Comparison of ENCODE assay signal across 24 cellular contexts in genomic region chr3:30471076-30471475, GRCh38.
DNase-seq lines count a peak whose midpoint lies in the region; ATAC-seq, FAIRE-seq and TF ChIP-seq lines count a peak whose summit lies in the region.
"Had no signal": no experiment of that assay in that cellular context is flagged by ENCODE, and none has a peak within 500 bp of the region (broad histone marks: within the 10 kb centered on the region; RNA-seq: fewer than 3 reads in every experiment).

No MANE protein-coding gene starts in this region.

- peak overlapping the region; percentile 47 for H2AFZ ChIP-seq in IMR-90 (replicated peaks; ENCODE audit: low read length, poor library complexity)
- H2AFZ ChIP-seq: GM23338 had no signal

- H3K9me1 ChIP-seq in IMR-90 (ENCODE audit: insufficient read depth, low read length): 0 out of 2 replicates have a peak, but pooled peaks cover 3% of the 10 kb centered on the region

- intact Hi-C loops in IMR-90 (cut with micrococcal nuclease): no loop called here

- peak overlapping the region; percentile 70; the same call in 1 of the 2 replicates for H2AK5ac ChIP-seq in IMR-90 (ENCODE audit: low read depth, low read length)

- no peak overlapping the region; a peak in 1 of 4 replicates for H4K8ac ChIP-seq in IMR-90 (ENCODE audit: low read depth in 2 of 2, low read length in 2 of 2)

- H3K4me1 ChIP-seq in A549: peaks cover 11% of the 10 kb centered on the region
- peaks cover 2% of the 10 kb centered on the region for H3K4me1 ChIP-seq in IMR-90 (ENCODE audit: control insufficient read depth, insufficient read depth, low read length)

- H2BK20ac ChIP-seq in IMR-90 (ENCODE audit: low read depth, low read length): 0 out of 2 replicates have a peak overlapping the region, but pooled peaks have one; percentile 20

- peak overlapping the region; percentile 66 for H2BK120ac ChIP-seq in IMR-90 (ENCODE audit: low read depth, low read length)

- H3K27ac ChIP-seq in A549: peak overlapping the region in 1 of 2 experiments; percentile 50; a peak in 4 of 6 replicates
- no peak overlapping the region for H3K27ac ChIP-seq in IMR-90 (ENCODE audit: insufficient read depth, low read length)
- H3K27ac ChIP-seq: C4-2B, dorsolateral prefrontal cortex, epithelial cell of prostate, left lung had no signal

- H2BK5ac ChIP-seq in IMR-90 (ENCODE audit: low read depth, low read length, poor library complexity, severe bottlenecking): no peak overlapping the region

- H2AK9ac ChIP-seq in IMR-90 (replicated peaks; ENCODE audit: low read depth, low read length, poor library complexity): no peak overlapping the region

- peak overlapping the region; percentile 68; the same call in 1 of the 2 replicates for H3K14ac ChIP-seq in IMR-90 (replicated peaks; ENCODE audit: low read depth, low read length)

- DNase-seq in A549 (ENCODE audit: low read depth in 1 of 2, low spot score in 1 of 2) (no peak), IMR-90 (peak; percentile 22), astrocyte of the hippocampus (ENCODE audit: low read depth, low spot score) (peak; percentile 73), iris pigment epithelial cell (ENCODE audit: low read depth) (peak; percentile 50), AG08396 (ENCODE audit: low spot score) (no peak), erythroblast (lab: John Stamatoyannopoulos, UW) (no peak), HuH-7.5 (ENCODE audit: low spot score) (no peak)
- DNase-seq: activated CD4-positive, alpha-beta T cell treated with anti-CD3 and anti-CD28 coated beads for 48 hours; activated naive CD8-positive, alpha-beta T cell treated with anti-CD3 and anti-CD28 coated beads, Interleukin-2, amount 50 U/mL, for 24 hours; caudate nucleus; dorsolateral prefrontal cortex; left lung; MV-4-11; NCI-H187; NCI-H774; SIG-M5; stimulated activated CD4-positive, alpha-beta T cell treated with anti-CD3 and anti-CD28 coated beads, Interleukin-12 subunit alpha, Interleukin-12 subunit beta, amount 100 ng/mL, for 4 hours; T-helper 1 cell had no signal

- H4K5ac ChIP-seq in IMR-90 (ENCODE audit: low read depth, low read length): no peak overlapping the region

- H3K36me3 ChIP-seq in IMR-90 (ENCODE audit: control insufficient read depth, insufficient read depth, low read length): no peaks in the 10 kb centered on the region
- H3K36me3 ChIP-seq: left lung had no signal

- no peak for TF ChIP-seq EP300 in A549 (IDR thresholded peaks at IDR 0.05)

- peak overlapping the region; percentile 81; the same call in 1 of the 2 replicates for H3K23ac ChIP-seq in IMR-90 (ENCODE audit: low read depth, low read length)

- H4K91ac ChIP-seq in IMR-90 (ENCODE audit: insufficient read depth, low read depth, low read length): 0 out of 2 replicates have a peak overlapping the region, but pooled peaks have one; percentile 17

- H3K4me2 ChIP-seq in A549 (no peak overlapping the region), IMR-90 (ENCODE audit: low read depth, low read length) (no peak overlapping the region)
- H3K4me2 ChIP-seq: GM23338 had no signal

- ATAC-seq in A549: no peak
- peak; percentile 25; the same call in 1 of the 2 replicates for ATAC-seq in IMR-90 (ENCODE audit: low read depth)
- no peak for ATAC-seq in GM18517 (IDR thresholded peaks at IDR 0.05; ENCODE audit: unreplicated experiment)
- ATAC-seq: activated naive CD8-positive, alpha-beta T cell treated with anti-CD3 and anti-CD28 coated beads, Interleukin-2, amount 50 U/mL, for 24 hours; GM23338; left lung had no signal

- FAIRE-seq in A549 (lab: Jason Lieb, UNC): peak; percentile 65
- FAIRE-seq: A204.1, D721Med had no signal

- peak overlapping the region; percentile 54; the same call in 1 of the 3 replicates for H2BK15ac ChIP-seq in IMR-90 (ENCODE audit: low read depth, low read length)

- H3K56ac ChIP-seq in IMR-90 (ENCODE audit: extremely low read depth, insufficient read depth, low read length): no peak overlapping the region

- TF ChIP-seq CTCF in A549 (IDR thresholded peaks at IDR 0.05) (no peak), IMR-90 (conservative IDR thresholded peaks at IDR 0.05; ENCODE audit: low read depth, low read length) (no peak)

- CTCF ChIA-PET in A549 (lab: Yijun Ruan, JAX) (no interaction called here), IMR-90 (lab: Yijun Ruan, JAX) (no interaction called here)

- TF ChIP-seq POLR2A in A549 (IDR thresholded peaks at IDR 0.05; ENCODE audit: low read length): no peak
- TF ChIP-seq POLR2A in IMR-90 (IDR thresholded peaks at IDR 0.05; ENCODE audit: low read depth, low read length): no peak
- TF ChIP-seq POLR2A in erythroblast (IDR thresholded peaks at IDR 0.05; ENCODE audit: low read length): no peak

- H3K27me3 ChIP-seq in IMR-90 (ENCODE audit: control insufficient read depth, insufficient read depth, low read length): no peaks in the 10 kb centered on the region
- H3K27me3 ChIP-seq: dorsolateral prefrontal cortex, left lung had no signal

- H3K9ac ChIP-seq in IMR-90 (ENCODE audit: low read depth, low read length): no peak overlapping the region

- WGBS in A549 (ENCODE audit: missing lambda C conversion rate): 66% methylated on average over 2 of the region's 2 CpGs
- no CpG with 5 or more reads among the region's 2 CpGs for WGBS in IMR-90 (ENCODE audit: extremely low coverage in 2 of 2, insufficient read length in 1 of 2), 2 experiments

- H3K18ac ChIP-seq in IMR-90 (ENCODE audit: low read depth, low read length): peak overlapping the region; percentile 9; the same call in 1 of the 2 replicates

- TF ChIP-seq RAD21 in A549 (conservative IDR thresholded peaks at IDR 0.05 in 1 of 2, IDR thresholded peaks at IDR 0.05 in 1 of 2) (no peak), IMR-90 (IDR thresholded peaks at IDR 0.05; ENCODE audit: low read length) (no peak)

- dilution Hi-C loops in IMR-90 (cut with HindIII; ENCODE audit: low sequenced_read_pairs, unreplicated experiment): no loop called here

- H3K4ac ChIP-seq in IMR-90 (ENCODE audit: low read depth, low read length): peak overlapping the region; percentile 8; the same call in 1 of the 2 replicates

- H3K9me3 ChIP-seq in A549 (peaks cover 10% of the 10 kb centered on the region; the same call in 2 of the 3 replicates), IMR-90 (ENCODE audit: control insufficient read depth, insufficient read depth, low read length) (no peaks in the 10 kb centered on the region)
- H3K9me3 ChIP-seq: left lung had no signal

- in situ Hi-C loops in IMR-90 (cut with MboI; ENCODE audit: low sequenced_read_pairs): no loop called here

- POLR2A ChIA-PET in A549 (lab: Yijun Ruan, JAX): no interaction called here
- POLR2A ChIA-PET in IMR-90 (lab: Charles Lee; ENCODE audit: unreplicated experiment): no interaction called here

- BruUV-seq in IMR-90 (replicated peaks; lab: Mats Ljungman, UMichigan): no TSS peak

- no peak overlapping the region for H3K4me3 ChIP-seq in A549
- H3K4me3 ChIP-seq in IMR-90 (ENCODE audit: insufficient read depth, low read depth, low read length): no peak overlapping the region
- H3K4me3 ChIP-seq: dorsolateral prefrontal cortex, GM23338, left lung had no signal

- H4K20me1 ChIP-seq in IMR-90 (ENCODE audit: insufficient read depth, low read length): no peaks in the 10 kb centered on the region

- H3K79me1 ChIP-seq in IMR-90 (ENCODE audit: low read depth in 1 of 2, low read length in 2 of 2): no peaks in the 10 kb centered on the region

TF ChIP-seq in A549, 52 proteins besides CTCF, POLR2A, EP300 and RAD21 (continues in another document):
- TF ChIP-seq KDM1A (IDR thresholded peaks at IDR 0.05; ENCODE audit: low read depth) (no peak), HOXB5 (CRISPR knock-in tag; IDR thresholded peaks at IDR 0.05) (no peak), MAZ (IDR thresholded peaks at IDR 0.05; ENCODE audit: borderline replicate concordance, low read depth, low read length) (no peak), NPAS2 (CRISPR knock-in tag; IDR thresholded peaks at IDR 0.05; ENCODE audit: borderline replicate concordance) (no peak), HOXB13 (CRISPR knock-in tag; IDR thresholded peaks at IDR 0.05; ENCODE audit: low read depth) (no peak), SMC3 (IDR thresholded peaks at IDR 0.05) (no peak), ELK1 (IDR thresholded peaks at IDR 0.05; ENCODE audit: low read depth, low read length) (no peak), ZSCAN20 (CRISPR knock-in tag; IDR thresholded peaks at IDR 0.05) (no peak)

TF ChIP-seq in IMR-90, 13 proteins besides CTCF, POLR2A, EP300 and RAD21:
- TF ChIP-seq RFX5 (IDR thresholded peaks at IDR 0.05; ENCODE audit: low read depth, low read length): no peak
- TF ChIP-seq ELK1 (IDR thresholded peaks at IDR 0.05; ENCODE audit: borderline replicate concordance, low read depth, low read length): no peak
- TF ChIP-seq SMC3 (IDR thresholded peaks at IDR 0.05; ENCODE audit: low read depth, low read length): no peak
- TF ChIP-seq MAFK (IDR thresholded peaks at IDR 0.05; ENCODE audit: low read depth, low read length): no peak
- TF ChIP-seq MXI1 (IDR thresholded peaks at IDR 0.05; ENCODE audit: borderline replicate concordance, low read depth, low read length): no peak
- TF ChIP-seq MAZ (IDR thresholded peaks at IDR 0.05; ENCODE audit: borderline replicate concordance, low read depth, low read length): no peak
- no peak for TF ChIP-seq RCOR1 (IDR thresholded peaks at IDR 0.05; ENCODE audit: insufficient replicate concordance, low read length)
- no peak for TF ChIP-seq NFE2L2 (IDR thresholded peaks at IDR 0.05; ENCODE audit: low read depth, low read length)
- no peak for TF ChIP-seq BHLHE40 (IDR thresholded peaks at IDR 0.05; ENCODE audit: low read depth, low read length)
- TF ChIP-seq FOS (IDR thresholded peaks at IDR 0.05; ENCODE audit: low read depth, low read length): no peak
- TF ChIP-seq CEBPB (IDR thresholded peaks at IDR 0.05; ENCODE audit: low read depth, low read length): no peak
- TF ChIP-seq CHD1 (IDR thresholded peaks at IDR 0.05; ENCODE audit: low read depth, low read length): no peak
- no peak for TF ChIP-seq USF2 (IDR thresholded peaks at IDR 0.05; ENCODE audit: low read depth, low read length)

Comparison
In these comparisons a context has a peak if more than half of its experiments do, and no peak if none do; other contexts are left out.
1. DNase-seq: peak in IMR-90 (single experiment), astrocyte of the hippocampus (single experiment) and iris pigment epithelial cell (single experiment); none in A549 (0 of 2), AG08396 (single experiment), erythroblast (0 of 2) and HuH-7.5 (single experiment).